9 cellular contexts compared by ENCODE assay signal in genomic region chr13:99320693-99321481, GRCh38. TPM values are rescaled to one million over a fixed set of nuclear protein-coding genes. Genes with fewer than 3 reads are reported as not detected.
DNase-seq lines count a peak whose midpoint lies in the region; ATAC-seq and TF ChIP-seq lines count a peak whose summit lies in the region.
"Had no signal": no experiment of that assay in that cellular context is flagged by ENCODE, and none has a peak within 500 bp of the region (broad histone marks: within the 10 kb centered on the region; RNA-seq: fewer than 3 reads in every experiment).

No MANE protein-coding gene starts in this region.

- no peaks in the 10 kb centered on the region for H3K27me3 Mint-ChIP-seq in activated B cell treated with CpG ODN at 0.5 μM for 24 hours

- H3K27me3 ChIP-seq in left ventricle myocardium inferior (ENCODE audit: low read depth): no peaks in the 10 kb centered on the region

- intact Hi-C loops in activated B cell treated with CpG ODN at 0.5 μM for 24 hours (cut with micrococcal nuclease): no loop called here
- intact Hi-C loops in left ventricle myocardium inferior (cut with micrococcal nuclease): no loop called here

- peaks cover 52% of the 10 kb centered on the region for H3K4me1 Mint-ChIP-seq in activated B cell treated with CpG ODN at 0.5 μM for 24 hours

- peak overlapping the region; percentile 45 for H3K27ac ChIP-seq in left ventricle myocardium inferior (replicated peaks)

- POLR2A ChIA-PET in activated B cell treated with CpG ODN at 0.5 μM for 24 hours (lab: Charles Lee): interaction anchor here (0.6 to 2.2 kb wide), 8 partner anchors 12 to 61 kb away, joined by 3 to 22 read pairs (median 7); no protein-coding TSS in a partner anchor

- peaks cover 32% of the 10 kb centered on the region for H3K4me1 ChIP-seq in left ventricle myocardium inferior

- peaks cover 47% of the 10 kb centered on the region for H3K36me3 Mint-ChIP-seq in activated B cell treated with CpG ODN at 0.5 μM for 24 hours (ENCODE audit: low read depth)

- H3K4me3 ChIP-seq in AG09309 (ENCODE audit: control insufficient read depth, low read depth, low read length) (no peak overlapping the region), left ventricle myocardium inferior (no peak overlapping the region)

- CTCF ChIA-PET in activated B cell treated with CpG ODN at 0.5 μM for 24 hours (lab: Charles Lee): interaction anchor here (0.8 to 2.4 kb wide), 6 partner anchors 15 to 116 kb away, joined by 3 to 16 read pairs (median 4); no protein-coding TSS in a partner anchor

- no peak overlapping the region for H3K4me3 Mint-ChIP-seq in activated B cell treated with CpG ODN at 0.5 μM for 24 hours

- TF ChIP-seq CTCF in AG09309 (IDR thresholded peaks at IDR 0.05; ENCODE audit: control insufficient read depth, insufficient read depth, low read depth, low read length, missing control alignments): no peak
- no peak for TF ChIP-seq CTCF in activated B cell treated with CpG ODN at 0.5 μM for 24 hours (IDR thresholded peaks at IDR 0.05)
- no peak for TF ChIP-seq CTCF in left ventricle myocardium inferior (IDR thresholded peaks at IDR 0.05; ENCODE audit: borderline replicate concordance)

- H3K9me3 Mint-ChIP-seq in activated B cell treated with CpG ODN at 0.5 μM for 24 hours: no peaks in the 10 kb centered on the region

- no peaks in the 10 kb centered on the region for H3K9me3 ChIP-seq in left ventricle myocardium inferior (replicated peaks)

- ATAC-seq in activated B cell treated with CpG ODN at 0.5 μM for 24 hours (ENCODE audit: low read depth): no peak
- ATAC-seq in HG03378 (IDR thresholded peaks at IDR 0.05; ENCODE audit: unreplicated experiment): no peak

- DNase-seq in AG09309 (ENCODE audit: low read depth): peak; percentile 72
- DNase-seq in HS-5 (ENCODE audit: low read depth): peak; percentile 45
- no peak for DNase-seq in activated B cell treated with CpG ODN at 0.5 μM for 24 hours
- no peak for DNase-seq in left ventricle myocardium inferior
- DNase-seq in activated gamma-delta T cell (lab: John Stamatoyannopoulos, UW): no peak
- no peak for DNase-seq in COR-L47 (lab: John Stamatoyannopoulos, UW)
- no peak for DNase-seq in NCI-H2029 treated with DMSO at 0.1 percent for 48 hours (lab: John Stamatoyannopoulos, UW)
- DNase-seq: glutamatergic neuron had no signal

- H3K27ac Mint-ChIP-seq in activated B cell treated with CpG ODN at 0.5 μM for 24 hours: peak overlapping the region; percentile 91

- peaks cover 20% of the 10 kb centered on the region for H3K36me3 ChIP-seq in left ventricle myocardium inferior

RNA-seq across cellular contexts. Expression of gene GPR183, which starts 13.7 kb away (rescaled TPM):
- total RNA-seq in activated B cell treated with CpG ODN at 0.5 μM for 24 hours (84.5 and 86.4 TPM in 2 replicates), left ventricle myocardium inferior (1.7 TPM)

Comparison
In these comparisons a context has a peak if more than half of its experiments do, and no peak if none do; other contexts are left out.
1. DNase-seq: peak in AG09309 (single experiment) and HS-5 (single experiment); none in activated B cell treated with CpG ODN at 0.5 μM for 24 hours (single experiment), left ventricle myocardium inferior (single experiment), activated gamma-delta T cell (single experiment), COR-L47 (single experiment) and NCI-H2029 treated with DMSO at 0.1 percent for 48 hours (single experiment).
2. RNA of gene GPR183, which starts 13.7 kb away (total RNA-seq): 84.5 to 86.4 TPM in activated B cell treated with CpG ODN at 0.5 μM for 24 hours; 1.7 TPM in left ventricle myocardium inferior (single experiment); every median in the first group is over 10 times any median in the second.